Comparison of ENCODE assay signal across 3 cellular contexts in genomic region chr2:9991221-9991620, GRCh38.
TF ChIP-seq lines count a peak whose summit lies in the region.

No MANE protein-coding gene starts in this region.

TF ChIP-seq in liver, 16 proteins besides CTCF, POLR2A, EP300 and RAD21:
- TF ChIP-seq ZBTB33 (IDR thresholded peaks at IDR 0.05): no peak
- TF ChIP-seq RXRA (IDR thresholded peaks at IDR 0.05): no peak
- TF ChIP-seq TAF1 (conservative IDR thresholded peaks at IDR 0.05): no peak
- TF ChIP-seq MAX (IDR thresholded peaks at IDR 0.05): no peak
- no peak for TF ChIP-seq SP1 (IDR thresholded peaks at IDR 0.05)
- TF ChIP-seq NR2F2 (IDR thresholded peaks at IDR 0.05): no peak
- no peak for TF ChIP-seq JUND (IDR thresholded peaks at IDR 0.05)
- TF ChIP-seq ATF3 (IDR thresholded peaks at IDR 0.05): no peak
- TF ChIP-seq FOXA2 (IDR thresholded peaks at IDR 0.05): no peak
- no peak for TF ChIP-seq EGR1 (IDR thresholded peaks at IDR 0.05; ENCODE audit: low read depth in 2 of 2)
- TF ChIP-seq REST (IDR thresholded peaks at IDR 0.05): no peak
- TF ChIP-seq YY1 (IDR thresholded peaks at IDR 0.05): peak; percentile 36
- no peak for TF ChIP-seq FOXA1 (IDR thresholded peaks at IDR 0.05)
- peak; percentile 61 to 79 for TF ChIP-seq HNF4A (conservative IDR thresholded peaks at IDR 0.05)
- peak; percentile 22 for TF ChIP-seq HNF4G (IDR thresholded peaks at IDR 0.05)
- TF ChIP-seq GABPA (IDR thresholded peaks at IDR 0.05 in 1 of 2, conservative IDR thresholded peaks at IDR 0.05 in 1 of 2): no peak

TF ChIP-seq in HepG2, 621 proteins besides CTCF, POLR2A, EP300 and RAD21:
- TF ChIP-seq NFE2L2 (IDR thresholded peaks at IDR 0.05; ENCODE audit: low read length) (no peak), HNRNPL (IDR thresholded peaks at IDR 0.05; ENCODE audit: low read depth, low read length) (no peak), ZBTB42 (CRISPR knock-in tag; IDR thresholded peaks at IDR 0.05) (no peak), BCL3 (CRISPR knock-in tag; IDR thresholded peaks at IDR 0.05) (no peak), RAD51 (IDR thresholded peaks at IDR 0.05; ENCODE audit: borderline replicate concordance) (no peak), WIZ (CRISPR knock-in tag; IDR thresholded peaks at IDR 0.05) (no peak), ETV6 (CRISPR knock-in tag; conservative IDR thresholded peaks at IDR 0.05) (no peak), ZNF883 (CRISPR knock-in tag; IDR thresholded peaks at IDR 0.05; ENCODE audit: not compliant biosample characterization) (no peak), SNAPC2 (CRISPR knock-in tag; IDR thresholded peaks at IDR 0.05) (no peak), ZSCAN29 (CRISPR knock-in tag; conservative IDR thresholded peaks at IDR 0.05) (no peak), ZNF800 (CRISPR knock-in tag; IDR thresholded peaks at IDR 0.05) (no peak)

TF ChIP-seq in endothelial cell of umbilical vein, 7 proteins besides CTCF, POLR2A, EP300 and RAD21:
- TF ChIP-seq JUN (IDR thresholded peaks at IDR 0.05; ENCODE audit: borderline replicate concordance, insufficient read depth, insufficient read length, low read depth): no peak
- no peak for TF ChIP-seq FOS (IDR thresholded peaks at IDR 0.05; ENCODE audit: borderline replicate concordance, insufficient read depth, low read length)
- TF ChIP-seq MYC (IDR thresholded peaks at IDR 0.05; ENCODE audit: low read depth, low read length): no peak
- no peak for TF ChIP-seq MAX (IDR thresholded peaks at IDR 0.05; ENCODE audit: insufficient read depth, insufficient read length)
- TF ChIP-seq EZH2 (IDR thresholded peaks at IDR 0.05; ENCODE audit: borderline replicate concordance, low read depth, low read length, severe bottlenecking): no peak
- no peak for TF ChIP-seq POLR2AphosphoS5 (IDR thresholded peaks at IDR 0.05; ENCODE audit: insufficient read depth, low read depth, low read length)
- no peak for TF ChIP-seq GATA2 (IDR thresholded peaks at IDR 0.05; ENCODE audit: insufficient read depth, insufficient read length, low read depth, low read length)
